ENCODE assay signal across 1 cellular context in the genomic region with DNA sequence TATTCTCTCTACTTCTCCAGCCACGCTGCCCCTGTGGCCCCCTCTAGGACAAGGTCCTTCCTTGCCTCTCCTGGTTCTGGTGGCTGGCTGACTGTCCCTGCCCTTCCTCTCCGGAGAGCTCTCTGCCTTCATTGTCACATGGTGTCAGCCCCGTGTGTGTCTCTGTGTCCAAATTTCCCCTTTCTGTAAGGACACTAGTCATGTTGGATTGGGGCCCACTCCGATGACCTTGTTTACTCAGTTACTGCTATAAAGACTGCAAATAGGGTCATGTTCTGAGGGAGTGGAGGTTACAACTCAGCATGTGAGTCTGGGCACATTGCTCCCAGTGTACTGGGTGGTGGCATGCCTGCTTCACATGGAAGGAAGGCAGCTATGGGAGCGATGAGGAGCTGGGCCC.
TF ChIP-seq lines count a peak whose summit lies in the region.

No MANE protein-coding gene starts in this region.

TF ChIP-seq in HepG2, 621 proteins besides CTCF, POLR2A, EP300 and RAD21 (continued from another document):
- TF ChIP-seq, protein P1, sequence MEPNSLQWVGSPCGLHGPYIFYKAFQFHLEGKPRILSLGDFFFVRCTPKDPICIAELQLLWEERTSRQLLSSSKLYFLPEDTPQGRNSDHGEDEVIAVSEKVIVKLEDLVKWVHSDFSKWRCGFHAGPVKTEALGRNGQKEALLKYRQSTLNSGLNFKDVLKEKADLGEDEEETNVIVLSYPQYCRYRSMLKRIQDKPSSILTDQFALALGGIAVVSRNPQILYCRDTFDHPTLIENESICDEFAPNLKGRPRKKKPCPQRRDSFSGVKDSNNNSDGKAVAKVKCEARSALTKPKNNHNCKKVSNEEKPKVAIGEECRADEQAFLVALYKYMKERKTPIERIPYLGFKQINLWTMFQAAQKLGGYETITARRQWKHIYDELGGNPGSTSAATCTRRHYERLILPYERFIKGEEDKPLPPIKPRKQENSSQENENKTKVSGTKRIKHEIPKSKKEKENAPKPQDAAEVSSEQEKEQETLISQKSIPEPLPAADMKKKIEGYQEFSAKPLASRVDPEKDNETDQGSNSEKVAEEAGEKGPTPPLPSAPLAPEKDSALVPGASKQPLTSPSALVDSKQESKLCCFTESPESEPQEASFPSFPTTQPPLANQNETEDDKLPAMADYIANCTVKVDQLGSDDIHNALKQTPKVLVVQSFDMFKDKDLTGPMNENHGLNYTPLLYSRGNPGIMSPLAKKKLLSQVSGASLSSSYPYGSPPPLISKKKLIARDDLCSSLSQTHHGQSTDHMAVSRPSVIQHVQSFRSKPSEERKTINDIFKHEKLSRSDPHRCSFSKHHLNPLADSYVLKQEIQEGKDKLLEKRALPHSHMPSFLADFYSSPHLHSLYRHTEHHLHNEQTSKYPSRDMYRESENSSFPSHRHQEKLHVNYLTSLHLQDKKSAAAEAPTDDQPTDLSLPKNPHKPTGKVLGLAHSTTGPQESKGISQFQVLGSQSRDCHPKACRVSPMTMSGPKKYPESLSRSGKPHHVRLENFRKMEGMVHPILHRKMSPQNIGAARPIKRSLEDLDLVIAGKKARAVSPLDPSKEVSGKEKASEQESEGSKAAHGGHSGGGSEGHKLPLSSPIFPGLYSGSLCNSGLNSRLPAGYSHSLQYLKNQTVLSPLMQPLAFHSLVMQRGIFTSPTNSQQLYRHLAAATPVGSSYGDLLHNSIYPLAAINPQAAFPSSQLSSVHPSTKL (CRISPR knock-in tag; IDR thresholded peaks at IDR 0.05) = 0 out of 2 replicates have a peak, but pooled peaks have one; percentile 20
- TF ChIP-seq RXRB (CRISPR knock-in tag; IDR thresholded peaks at IDR 0.05; ENCODE audit: borderline replicate concordance) (0 out of 2 replicates have a peak, but pooled peaks have one; percentile 17), SALL1 (CRISPR knock-in tag; IDR thresholded peaks at IDR 0.05) (0 out of 2 replicates have a peak, but pooled peaks have one; percentile 13), ZNF264 (CRISPR knock-in tag; IDR thresholded peaks at IDR 0.05) (peak; percentile 97; the same call in 1 of the 2 replicates), EHMT2 (IDR thresholded peaks at IDR 0.05; ENCODE audit: borderline replicate concordance, low read depth, low read length) (no peak), MTF2 (CRISPR knock-in tag; IDR thresholded peaks at IDR 0.05; ENCODE audit: borderline replicate concordance) (no peak), PPARG (CRISPR knock-in tag; conservative IDR thresholded peaks at IDR 0.05) (no peak), SOX5 (CRISPR knock-in tag; IDR thresholded peaks at IDR 0.05; ENCODE audit: borderline replicate concordance) (peak; percentile 53), FOXA3 (CRISPR knock-in tag; IDR thresholded peaks at IDR 0.05) (peak; percentile 40; the same call in 1 of the 2 replicates), ZNF263 (CRISPR knock-in tag; IDR thresholded peaks at IDR 0.05) (no peak), HNRNPL (IDR thresholded peaks at IDR 0.05; ENCODE audit: low read depth, low read length) (no peak), YEATS2 (CRISPR knock-in tag; IDR thresholded peaks at IDR 0.05; ENCODE audit: borderline replicate concordance) (no peak), NONO (IDR thresholded peaks at IDR 0.05) (no peak), NONO (CRISPR knock-in tag; conservative IDR thresholded peaks at IDR 0.05) (no peak), NR2F1 (CRISPR knock-in tag; IDR thresholded peaks at IDR 0.05) (no peak), RNF2 (conservative IDR thresholded peaks at IDR 0.05; ENCODE audit: low read depth) (no peak), ZNF773 (CRISPR knock-in tag; IDR thresholded peaks at IDR 0.05; ENCODE audit: borderline replicate concordance) (no peak), MED1 (CRISPR knock-in tag; IDR thresholded peaks at IDR 0.05) (0 out of 2 replicates have a peak, but pooled peaks have one; percentile 27)
- TF ChIP-seq, protein P2, sequence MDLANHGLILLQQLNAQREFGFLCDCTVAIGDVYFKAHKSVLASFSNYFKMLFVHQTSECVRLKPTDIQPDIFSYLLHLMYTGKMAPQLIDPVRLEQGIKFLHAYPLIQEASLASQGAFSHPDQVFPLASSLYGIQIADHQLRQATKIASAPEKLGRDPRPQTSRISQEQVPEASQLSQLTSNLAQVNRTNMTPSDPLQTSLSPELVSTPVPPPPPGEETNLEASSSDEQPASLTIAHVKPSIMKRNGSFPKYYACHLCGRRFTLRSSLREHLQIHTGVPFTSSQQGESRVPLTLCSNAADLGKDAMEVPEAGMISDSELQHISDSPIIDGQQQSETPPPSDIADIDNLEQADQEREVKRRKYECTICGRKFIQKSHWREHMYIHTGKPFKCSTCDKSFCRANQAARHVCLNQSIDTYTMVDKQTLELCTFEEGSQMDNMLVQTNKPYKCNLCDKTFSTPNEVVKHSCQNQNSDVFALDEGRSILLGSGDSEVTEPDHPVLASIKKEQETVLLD (CRISPR knock-in tag; IDR thresholded peaks at IDR 0.05; ENCODE audit: low read depth) = no peak
